Comparison of ENCODE assay signal across 8 cellular contexts in the genomic region with DNA sequence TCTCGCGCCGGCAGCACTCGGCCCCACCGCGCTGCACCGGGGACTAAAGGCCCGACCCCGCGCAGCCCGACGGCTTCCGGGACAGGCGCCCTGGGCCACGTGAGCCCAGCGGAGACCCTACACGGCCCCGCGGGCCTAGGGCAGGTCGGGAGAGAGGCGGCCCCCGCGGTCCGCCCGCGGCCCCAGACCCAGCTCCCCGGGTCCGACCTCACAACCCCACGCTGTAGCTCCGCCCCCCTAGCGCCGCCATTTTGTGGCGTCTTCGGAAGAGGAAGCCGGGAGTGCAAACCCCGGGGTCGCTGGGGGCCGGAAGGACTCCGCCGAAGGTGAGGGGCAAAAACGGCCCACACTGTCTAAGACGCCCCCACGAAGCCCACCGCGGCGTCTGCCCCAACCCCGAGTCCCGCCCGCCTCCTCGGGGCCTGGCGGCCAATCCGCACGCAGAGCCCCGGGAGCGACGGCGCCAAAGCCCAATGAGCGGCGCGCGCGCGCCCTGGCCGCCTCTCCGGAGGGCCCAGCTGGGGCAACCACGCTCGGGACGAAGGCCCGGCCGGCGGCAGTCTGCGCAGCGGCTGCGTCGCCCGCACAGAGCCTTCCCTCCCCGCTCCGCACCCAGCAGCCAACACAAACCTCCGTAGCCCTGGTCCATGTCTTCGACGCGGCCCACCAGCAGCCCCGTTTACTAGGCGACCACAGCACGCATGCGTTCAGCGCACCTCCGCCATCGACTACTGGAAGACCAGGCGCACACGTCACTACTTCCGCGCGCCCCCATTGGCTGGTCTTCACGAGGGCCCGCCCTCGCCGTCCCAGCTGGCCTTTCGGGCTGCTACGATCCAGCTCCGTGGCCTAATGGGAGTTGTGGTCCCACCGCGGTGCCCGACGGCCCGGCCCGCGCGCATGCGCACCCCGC. TPM values are rescaled to one million over a fixed set of nuclear protein-coding genes. Genes with fewer than 3 reads are reported as not detected.
DNase-seq lines count a peak whose midpoint lies in the region; ATAC-seq and TF ChIP-seq lines count a peak whose summit lies in the region.

AKAP8 (minus strand) TSS at position 705 of the 913 bp plus-strand sequence; CDS start at position 649, 56 bp downstream.

- H3K9me3 ChIP-seq in suprapubic skin, result no peaks in the 10 kb centered on the region

- WGBS in suprapubic skin, result under 1% methylated on average over 26 of the region's 111 CpGs

- TF ChIP-seq POLR2A in GM10847 (IDR thresholded peaks at IDR 0.05; ENCODE audit: extremely low read depth, insufficient read length), result peak; percentile 45
- peak; percentile 73 to 81 for TF ChIP-seq POLR2A in suprapubic skin (IDR thresholded peaks at IDR 0.05)

- peak within 1 kb of the TSS; percentile 89 to 99 for H3K27ac Mint-ChIP-seq in activated naive CD4-positive, alpha-beta T cell treated with anti-CD3 and anti-CD28 coated beads, Interleukin-2, amount 50 U/mL, for 72 hours

- no peak for TF ChIP-seq EP300 in suprapubic skin (IDR thresholded peaks at IDR 0.05)

- DNase-seq in NCI-H1105 (lab: John Stamatoyannopoulos, UW) (peak; percentile 97), SKM-1 (lab: John Stamatoyannopoulos, UW; ENCODE audit: unreplicated experiment) (peak; percentile 91), glomerular endothelial cell (ENCODE audit: extremely low read depth, low read depth, low spot score) (peak; percentile 77), occipital lobe (lab: John Stamatoyannopoulos, UW) (peak; percentile 95), suprapubic skin (ENCODE audit: low spot score in 2 of 2) (peak; percentile 98 to 99)
- DNase-seq in activated naive CD4-positive, alpha-beta T cell treated with anti-CD3 and anti-CD28 coated beads, Interleukin-2, amount 50 U/mL, for 72 hours (ENCODE audit: low spot score in 2 of 2), result peak; percentile 96 to 99

- peaks cover 6% of the 10 kb centered on the region for H3K36me3 ChIP-seq in suprapubic skin

- H3K4me1 ChIP-seq in suprapubic skin, result peaks cover 53% of the 10 kb centered on the region

- H3K27ac ChIP-seq in suprapubic skin, result peak within 1 kb of the TSS; percentile 92

- H3K9me3 Mint-ChIP-seq in activated naive CD4-positive, alpha-beta T cell treated with anti-CD3 and anti-CD28 coated beads, Interleukin-2, amount 50 U/mL, for 72 hours, result no peaks in the 10 kb centered on the region

- TF ChIP-seq CTCF in suprapubic skin (IDR thresholded peaks at IDR 0.05), result no peak

- H3K27me3 ChIP-seq in suprapubic skin, result no peaks in the 10 kb centered on the region

- peak; percentile 89 for ATAC-seq in HG02642 (IDR thresholded peaks at IDR 0.05; ENCODE audit: poor library complexity, unreplicated experiment)
- ATAC-seq in activated naive CD4-positive, alpha-beta T cell treated with anti-CD3 and anti-CD28 coated beads, Interleukin-2, amount 50 U/mL, for 72 hours, result peak; percentile 93

- peak within 1 kb of the TSS; percentile 65 for H3K4me3 ChIP-seq in suprapubic skin

- H3K36me3 Mint-ChIP-seq in activated naive CD4-positive, alpha-beta T cell treated with anti-CD3 and anti-CD28 coated beads, Interleukin-2, amount 50 U/mL, for 72 hours, result peaks cover 10 to 15% of the 10 kb centered on the region in 2 donors

RNA-seq across cellular contexts. Expression of gene AKAP8, which starts in this region (rescaled TPM):
- total RNA-seq in activated naive CD4-positive, alpha-beta T cell treated with anti-CD3 and anti-CD28 coated beads, Interleukin-2, amount 50 U/mL, for 72 hours, result 10 to 100 TPM; 41.1 to 51.4 TPM
- total RNA-seq in glomerular endothelial cell, result 24.3 and 30.2 TPM in 2 replicates
- 11.7 TPM for total RNA-seq in occipital lobe
- total RNA-seq in suprapubic skin, result 10 to 100 TPM; 25.3 to 77.9 (median 41.6) TPM

Comparison
In these comparisons a context has a peak if more than half of its experiments do, and no peak if none do; other contexts are left out.
1. Peak in every context shown above with its lines: DNase-seq, ATAC-seq, H3K4me3 ChIP-seq and H3K27ac ChIP-seq.